ENCODE assay signal across 1 cellular context in the genomic region with DNA sequence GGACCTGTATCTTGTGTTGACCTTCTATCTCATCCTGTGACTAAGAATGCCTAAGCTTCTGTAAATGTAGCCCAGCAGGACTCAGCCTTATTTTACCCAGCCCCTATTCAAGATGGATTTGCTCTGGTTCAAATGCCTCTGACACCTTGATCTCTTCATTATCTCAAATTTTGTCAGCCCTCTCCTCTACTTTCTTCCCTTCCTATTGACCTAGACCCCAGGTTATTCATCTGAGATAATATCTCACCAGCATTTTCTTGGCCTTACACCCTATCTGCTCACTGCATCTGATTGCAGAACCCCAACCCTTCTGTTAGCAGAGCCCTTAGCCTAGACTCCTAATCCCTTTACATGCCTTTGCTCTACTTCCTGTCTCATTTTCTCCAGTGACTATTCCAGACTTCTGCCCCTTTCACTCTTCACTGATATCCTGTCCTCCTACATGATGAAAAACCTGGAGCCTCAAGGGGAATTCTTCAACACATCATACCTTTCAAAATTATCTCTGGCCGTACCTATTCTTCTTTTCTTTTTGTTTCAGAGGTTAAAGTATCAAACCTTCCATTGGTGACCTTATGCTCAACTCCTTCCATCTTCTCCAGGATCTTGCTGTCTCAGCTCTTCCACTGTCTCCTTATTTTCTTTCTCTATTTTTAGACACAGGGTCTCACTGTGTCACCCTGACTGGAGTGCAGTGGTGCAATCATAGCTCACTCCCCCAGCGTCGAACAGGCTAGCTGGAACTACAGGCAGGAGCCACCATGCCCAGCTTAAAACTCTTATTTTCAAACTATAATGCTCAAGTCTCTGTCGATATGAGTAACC.
TF ChIP-seq lines count a peak whose summit lies in the region.

No MANE protein-coding gene starts in this region.

TF ChIP-seq in K562, 482 proteins besides CTCF, POLR2A, EP300 and RAD21 (continued from another document and continues in another):
- TF ChIP-seq, protein P1, sequence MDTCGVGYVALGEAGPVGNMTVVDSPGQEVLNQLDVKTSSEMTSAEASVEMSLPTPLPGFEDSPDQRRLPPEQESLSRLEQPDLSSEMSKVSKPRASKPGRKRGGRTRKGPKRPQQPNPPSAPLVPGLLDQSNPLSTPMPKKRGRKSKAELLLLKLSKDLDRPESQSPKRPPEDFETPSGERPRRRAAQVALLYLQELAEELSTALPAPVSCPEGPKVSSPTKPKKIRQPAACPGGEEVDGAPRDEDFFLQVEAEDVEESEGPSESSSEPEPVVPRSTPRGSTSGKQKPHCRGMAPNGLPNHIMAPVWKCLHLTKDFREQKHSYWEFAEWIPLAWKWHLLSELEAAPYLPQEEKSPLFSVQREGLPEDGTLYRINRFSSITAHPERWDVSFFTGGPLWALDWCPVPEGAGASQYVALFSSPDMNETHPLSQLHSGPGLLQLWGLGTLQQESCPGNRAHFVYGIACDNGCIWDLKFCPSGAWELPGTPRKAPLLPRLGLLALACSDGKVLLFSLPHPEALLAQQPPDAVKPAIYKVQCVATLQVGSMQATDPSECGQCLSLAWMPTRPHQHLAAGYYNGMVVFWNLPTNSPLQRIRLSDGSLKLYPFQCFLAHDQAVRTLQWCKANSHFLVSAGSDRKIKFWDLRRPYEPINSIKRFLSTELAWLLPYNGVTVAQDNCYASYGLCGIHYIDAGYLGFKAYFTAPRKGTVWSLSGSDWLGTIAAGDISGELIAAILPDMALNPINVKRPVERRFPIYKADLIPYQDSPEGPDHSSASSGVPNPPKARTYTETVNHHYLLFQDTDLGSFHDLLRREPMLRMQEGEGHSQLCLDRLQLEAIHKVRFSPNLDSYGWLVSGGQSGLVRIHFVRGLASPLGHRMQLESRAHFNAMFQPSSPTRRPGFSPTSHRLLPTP (IDR thresholded peaks at IDR 0.05; ENCODE audit: borderline replicate concordance, extremely low read depth, insufficient read length), result no peak
- TF ChIP-seq MEIS2 (IDR thresholded peaks at IDR 0.05; ENCODE audit: partially characterized antibody), result no peak
- TF ChIP-seq, protein P2, sequence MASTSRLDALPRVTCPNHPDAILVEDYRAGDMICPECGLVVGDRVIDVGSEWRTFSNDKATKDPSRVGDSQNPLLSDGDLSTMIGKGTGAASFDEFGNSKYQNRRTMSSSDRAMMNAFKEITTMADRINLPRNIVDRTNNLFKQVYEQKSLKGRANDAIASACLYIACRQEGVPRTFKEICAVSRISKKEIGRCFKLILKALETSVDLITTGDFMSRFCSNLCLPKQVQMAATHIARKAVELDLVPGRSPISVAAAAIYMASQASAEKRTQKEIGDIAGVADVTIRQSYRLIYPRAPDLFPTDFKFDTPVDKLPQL (IDR thresholded peaks at IDR 0.05; ENCODE audit: extremely low read depth, insufficient read length), result no peak
- no peak for TF ChIP-seq RCOR1 (IDR thresholded peaks at IDR 0.05; ENCODE audit: borderline replicate concordance in 1 of 2, low read depth in 2 of 2, low read length in 2 of 2)
- TF ChIP-seq, protein P3, sequence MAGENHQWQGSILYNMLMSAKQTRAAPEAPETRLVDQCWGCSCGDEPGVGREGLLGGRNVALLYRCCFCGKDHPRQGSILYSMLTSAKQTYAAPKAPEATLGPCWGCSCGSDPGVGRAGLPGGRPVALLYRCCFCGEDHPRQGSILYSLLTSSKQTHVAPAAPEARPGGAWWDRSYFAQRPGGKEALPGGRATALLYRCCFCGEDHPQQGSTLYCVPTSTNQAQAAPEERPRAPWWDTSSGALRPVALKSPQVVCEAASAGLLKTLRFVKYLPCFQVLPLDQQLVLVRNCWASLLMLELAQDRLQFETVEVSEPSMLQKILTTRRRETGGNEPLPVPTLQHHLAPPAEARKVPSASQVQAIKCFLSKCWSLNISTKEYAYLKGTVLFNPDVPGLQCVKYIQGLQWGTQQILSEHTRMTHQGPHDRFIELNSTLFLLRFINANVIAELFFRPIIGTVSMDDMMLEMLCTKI (IDR thresholded peaks at IDR 0.05; ENCODE audit: partially characterized antibody), result no peak
- TF ChIP-seq ZNF830 (CRISPR knock-in tag; IDR thresholded peaks at IDR 0.05), result no peak
- TF ChIP-seq NRF1 (conservative IDR thresholded peaks at IDR 0.05 in 1 of 2, IDR thresholded peaks at IDR 0.05 in 1 of 2), result no peak
- TF ChIP-seq CBX5 (IDR thresholded peaks at IDR 0.05; ENCODE audit: borderline replicate concordance, low read depth), result no peak
- TF ChIP-seq TRIM28 (IDR thresholded peaks at IDR 0.05), result 0 out of 2 replicates have a peak, but pooled peaks have one; percentile 14
- no peak for TF ChIP-seq HDGF (IDR thresholded peaks at IDR 0.05)
- TF ChIP-seq NUFIP1 (IDR thresholded peaks at IDR 0.05; ENCODE audit: partially characterized antibody), result no peak
- no peak for TF ChIP-seq CREB1 (IDR thresholded peaks at IDR 0.05)
- no peak for TF ChIP-seq CREB1 (CRISPR knock-in tag; IDR thresholded peaks at IDR 0.05)
- TF ChIP-seq, protein P4, sequence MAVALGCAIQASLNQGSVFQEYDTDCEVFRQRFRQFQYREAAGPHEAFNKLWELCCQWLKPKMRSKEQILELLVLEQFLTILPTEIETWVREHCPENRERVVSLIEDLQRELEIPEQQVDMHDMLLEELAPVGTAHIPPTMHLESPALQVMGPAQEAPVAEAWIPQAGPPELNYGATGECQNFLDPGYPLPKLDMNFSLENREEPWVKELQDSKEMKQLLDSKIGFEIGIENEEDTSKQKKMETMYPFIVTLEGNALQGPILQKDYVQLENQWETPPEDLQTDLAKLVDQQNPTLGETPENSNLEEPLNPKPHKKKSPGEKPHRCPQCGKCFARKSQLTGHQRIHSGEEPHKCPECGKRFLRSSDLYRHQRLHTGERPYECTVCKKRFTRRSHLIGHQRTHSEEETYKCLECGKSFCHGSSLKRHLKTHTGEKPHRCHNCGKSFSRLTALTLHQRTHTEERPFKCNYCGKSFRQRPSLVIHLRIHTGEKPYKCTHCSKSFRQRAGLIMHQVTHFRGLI (CRISPR knock-in tag; IDR thresholded peaks at IDR 0.05), result peak; percentile 64; the same call in 1 of the 2 replicates
- no peak for TF ChIP-seq MCM2 (IDR thresholded peaks at IDR 0.05; ENCODE audit: low read depth)
- TF ChIP-seq BHLHE40 (IDR thresholded peaks at IDR 0.05; ENCODE audit: low read length), result no peak
- TF ChIP-seq ZBTB8A (IDR thresholded peaks at IDR 0.05; ENCODE audit: partially characterized antibody), result no peak
- no peak for TF ChIP-seq FOSL1 (tag; conservative IDR thresholded peaks at IDR 0.05)
- TF ChIP-seq KDM2B (CRISPR knock-in tag; IDR thresholded peaks at IDR 0.05), result peak; percentile 99
- TF ChIP-seq ESRRB (CRISPR knock-in tag; IDR thresholded peaks at IDR 0.05; ENCODE audit: borderline replicate concordance), result no peak
- peak; percentile 69; the same call in 1 of the 2 replicates for TF ChIP-seq STAT5B (CRISPR knock-in tag; IDR thresholded peaks at IDR 0.05)
- TF ChIP-seq BMI1 (IDR thresholded peaks at IDR 0.05; ENCODE audit: low read length), result no peak
- TF ChIP-seq TAF9B (IDR thresholded peaks at IDR 0.05; ENCODE audit: partially characterized antibody), result peak; percentile 6
- no peak for TF ChIP-seq TFAM (CRISPR knock-in tag; conservative IDR thresholded peaks at IDR 0.05)
- TF ChIP-seq, protein P5, sequence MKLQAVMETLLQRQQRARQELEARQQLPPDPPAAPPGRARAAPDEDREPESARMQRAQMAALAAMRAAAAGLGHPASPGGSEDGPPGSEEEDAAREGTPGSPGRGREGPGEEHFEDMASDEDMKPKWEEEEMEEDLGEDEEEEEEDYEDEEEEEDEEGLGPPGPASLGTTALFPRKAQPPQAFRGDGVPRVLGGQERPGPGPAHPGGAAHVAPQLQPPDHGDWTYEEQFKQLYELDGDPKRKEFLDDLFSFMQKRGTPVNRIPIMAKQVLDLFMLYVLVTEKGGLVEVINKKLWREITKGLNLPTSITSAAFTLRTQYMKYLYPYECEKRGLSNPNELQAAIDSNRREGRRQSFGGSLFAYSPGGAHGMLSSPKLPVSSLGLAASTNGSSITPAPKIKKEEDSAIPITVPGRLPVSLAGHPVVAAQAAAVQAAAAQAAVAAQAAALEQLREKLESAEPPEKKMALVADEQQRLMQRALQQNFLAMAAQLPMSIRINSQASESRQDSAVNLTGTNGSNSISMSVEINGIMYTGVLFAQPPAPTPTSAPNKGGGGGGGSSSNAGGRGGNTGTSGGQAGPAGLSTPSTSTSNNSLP (IDR thresholded peaks at IDR 0.05; ENCODE audit: borderline replicate concordance, low read depth, low read length), result no peak
- peak; percentile 19; the same call in 1 of the 2 replicates for TF ChIP-seq SMARCE1 (IDR thresholded peaks at IDR 0.05)
- no peak for TF ChIP-seq TCF7 (IDR thresholded peaks at IDR 0.05; ENCODE audit: borderline replicate concordance)
- TF ChIP-seq TBP (optimal IDR thresholded peaks at IDR 0.05; ENCODE audit: low read depth, low read length), result no peak
- TF ChIP-seq, protein P6, sequence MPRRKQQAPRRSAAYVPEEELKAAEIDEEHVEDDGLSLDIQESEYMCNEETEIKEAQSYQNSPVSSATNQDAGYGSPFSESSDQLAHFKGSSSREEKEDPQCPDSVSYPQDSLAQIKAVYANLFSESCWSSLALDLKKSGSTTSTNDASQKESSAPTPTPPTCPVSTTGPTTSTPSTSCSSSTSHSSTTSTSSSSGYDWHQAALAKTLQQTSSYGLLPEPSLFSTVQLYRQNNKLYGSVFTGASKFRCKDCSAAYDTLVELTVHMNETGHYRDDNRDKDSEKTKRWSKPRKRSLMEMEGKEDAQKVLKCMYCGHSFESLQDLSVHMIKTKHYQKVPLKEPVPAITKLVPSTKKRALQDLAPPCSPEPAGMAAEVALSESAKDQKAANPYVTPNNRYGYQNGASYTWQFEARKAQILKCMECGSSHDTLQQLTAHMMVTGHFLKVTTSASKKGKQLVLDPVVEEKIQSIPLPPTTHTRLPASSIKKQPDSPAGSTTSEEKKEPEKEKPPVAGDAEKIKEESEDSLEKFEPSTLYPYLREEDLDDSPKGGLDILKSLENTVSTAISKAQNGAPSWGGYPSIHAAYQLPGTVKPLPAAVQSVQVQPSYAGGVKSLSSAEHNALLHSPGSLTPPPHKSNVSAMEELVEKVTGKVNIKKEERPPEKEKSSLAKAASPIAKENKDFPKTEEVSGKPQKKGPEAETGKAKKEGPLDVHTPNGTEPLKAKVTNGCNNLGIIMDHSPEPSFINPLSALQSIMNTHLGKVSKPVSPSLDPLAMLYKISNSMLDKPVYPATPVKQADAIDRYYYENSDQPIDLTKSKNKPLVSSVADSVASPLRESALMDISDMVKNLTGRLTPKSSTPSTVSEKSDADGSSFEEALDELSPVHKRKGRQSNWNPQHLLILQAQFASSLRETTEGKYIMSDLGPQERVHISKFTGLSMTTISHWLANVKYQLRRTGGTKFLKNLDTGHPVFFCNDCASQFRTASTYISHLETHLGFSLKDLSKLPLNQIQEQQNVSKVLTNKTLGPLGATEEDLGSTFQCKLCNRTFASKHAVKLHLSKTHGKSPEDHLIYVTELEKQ (CRISPR knock-in tag; IDR thresholded peaks at IDR 0.05), result peak; percentile 93
- TF ChIP-seq, protein P7, sequence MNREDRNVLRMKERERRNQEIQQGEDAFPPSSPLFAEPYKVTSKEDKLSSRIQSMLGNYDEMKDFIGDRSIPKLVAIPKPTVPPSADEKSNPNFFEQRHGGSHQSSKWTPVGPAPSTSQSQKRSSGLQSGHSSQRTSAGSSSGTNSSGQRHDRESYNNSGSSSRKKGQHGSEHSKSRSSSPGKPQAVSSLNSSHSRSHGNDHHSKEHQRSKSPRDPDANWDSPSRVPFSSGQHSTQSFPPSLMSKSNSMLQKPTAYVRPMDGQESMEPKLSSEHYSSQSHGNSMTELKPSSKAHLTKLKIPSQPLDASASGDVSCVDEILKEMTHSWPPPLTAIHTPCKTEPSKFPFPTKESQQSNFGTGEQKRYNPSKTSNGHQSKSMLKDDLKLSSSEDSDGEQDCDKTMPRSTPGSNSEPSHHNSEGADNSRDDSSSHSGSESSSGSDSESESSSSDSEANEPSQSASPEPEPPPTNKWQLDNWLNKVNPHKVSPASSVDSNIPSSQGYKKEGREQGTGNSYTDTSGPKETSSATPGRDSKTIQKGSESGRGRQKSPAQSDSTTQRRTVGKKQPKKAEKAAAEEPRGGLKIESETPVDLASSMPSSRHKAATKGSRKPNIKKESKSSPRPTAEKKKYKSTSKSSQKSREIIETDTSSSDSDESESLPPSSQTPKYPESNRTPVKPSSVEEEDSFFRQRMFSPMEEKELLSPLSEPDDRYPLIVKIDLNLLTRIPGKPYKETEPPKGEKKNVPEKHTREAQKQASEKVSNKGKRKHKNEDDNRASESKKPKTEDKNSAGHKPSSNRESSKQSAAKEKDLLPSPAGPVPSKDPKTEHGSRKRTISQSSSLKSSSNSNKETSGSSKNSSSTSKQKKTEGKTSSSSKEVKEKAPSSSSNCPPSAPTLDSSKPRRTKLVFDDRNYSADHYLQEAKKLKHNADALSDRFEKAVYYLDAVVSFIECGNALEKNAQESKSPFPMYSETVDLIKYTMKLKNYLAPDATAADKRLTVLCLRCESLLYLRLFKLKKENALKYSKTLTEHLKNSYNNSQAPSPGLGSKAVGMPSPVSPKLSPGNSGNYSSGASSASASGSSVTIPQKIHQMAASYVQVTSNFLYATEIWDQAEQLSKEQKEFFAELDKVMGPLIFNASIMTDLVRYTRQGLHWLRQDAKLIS (CRISPR knock-in tag; IDR thresholded peaks at IDR 0.05), result no peak
- TF ChIP-seq GABPB1 (CRISPR knock-in tag; IDR thresholded peaks at IDR 0.05), result no peak
- no peak for TF ChIP-seq EZH2 (IDR thresholded peaks at IDR 0.05; ENCODE audit: borderline replicate concordance, low read depth, low read length)
- TF ChIP-seq OTX1 (CRISPR knock-in tag; IDR thresholded peaks at IDR 0.05), result peak; percentile 93
- no peak for TF ChIP-seq MYBL2 (IDR thresholded peaks at IDR 0.05; ENCODE audit: low read depth)
- no peak for TF ChIP-seq MYBL2 (CRISPR knock-in tag; IDR thresholded peaks at IDR 0.05; ENCODE audit: borderline replicate concordance)
- peak in 1 of 2 experiments; percentile 51 for TF ChIP-seq NCOA2 (IDR thresholded peaks at IDR 0.05; ENCODE audit: partially characterized antibody in 2 of 2)
- TF ChIP-seq FOXK2 (conservative IDR thresholded peaks at IDR 0.05 in 1 of 2, IDR thresholded peaks at IDR 0.05 in 1 of 2; ENCODE audit: low read depth in 2 of 2), result no peak
- TF ChIP-seq MCM3 (IDR thresholded peaks at IDR 0.05), result no peak
- no peak for TF ChIP-seq BRF1 (IDR thresholded peaks at IDR 0.05; ENCODE audit: borderline replicate concordance, extremely low read depth, insufficient read length)
- TF ChIP-seq, protein P8, sequence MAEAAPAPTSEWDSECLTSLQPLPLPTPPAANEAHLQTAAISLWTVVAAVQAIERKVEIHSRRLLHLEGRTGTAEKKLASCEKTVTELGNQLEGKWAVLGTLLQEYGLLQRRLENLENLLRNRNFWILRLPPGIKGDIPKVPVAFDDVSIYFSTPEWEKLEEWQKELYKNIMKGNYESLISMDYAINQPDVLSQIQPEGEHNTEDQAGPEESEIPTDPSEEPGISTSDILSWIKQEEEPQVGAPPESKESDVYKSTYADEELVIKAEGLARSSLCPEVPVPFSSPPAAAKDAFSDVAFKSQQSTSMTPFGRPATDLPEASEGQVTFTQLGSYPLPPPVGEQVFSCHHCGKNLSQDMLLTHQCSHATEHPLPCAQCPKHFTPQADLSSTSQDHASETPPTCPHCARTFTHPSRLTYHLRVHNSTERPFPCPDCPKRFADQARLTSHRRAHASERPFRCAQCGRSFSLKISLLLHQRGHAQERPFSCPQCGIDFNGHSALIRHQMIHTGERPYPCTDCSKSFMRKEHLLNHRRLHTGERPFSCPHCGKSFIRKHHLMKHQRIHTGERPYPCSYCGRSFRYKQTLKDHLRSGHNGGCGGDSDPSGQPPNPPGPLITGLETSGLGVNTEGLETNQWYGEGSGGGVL (CRISPR knock-in tag; IDR thresholded peaks at IDR 0.05), result peak; percentile 92
- TF ChIP-seq DPF2 (IDR thresholded peaks at IDR 0.05), result no peak; the same call in none of the 2 replicates
- peak; percentile 92 for TF ChIP-seq TEAD2 (tag; IDR thresholded peaks at IDR 0.05)
